ENCODE assay signal across 16 cellular contexts in genomic region chr7:30865077-30865476, GRCh38. TPM values are rescaled to one million over a fixed set of nuclear protein-coding genes. Genes with fewer than 3 reads are reported as not detected.
DNase-seq lines count a peak whose midpoint lies in the region; ATAC-seq and TF ChIP-seq lines count a peak whose summit lies in the region.
"Had no signal": no experiment of that assay in that cellular context is flagged by ENCODE, and none has a peak within 500 bp of the region (broad histone marks: within the 10 kb centered on the region; RNA-seq: fewer than 3 reads in every experiment).

No MANE protein-coding gene starts in this region.

- no peaks in the 10 kb centered on the region for H4K20me1 ChIP-seq in PC-3 (ENCODE audit: low read length)

- no peak overlapping the region for H3K4me3 Mint-ChIP-seq in activated CD4-positive, alpha-beta T cell treated with anti-CD3 and anti-CD28 coated beads, Interleukin-2, amount 10 ng/mL, durations not matched to agents 7 days and 5 days
- H3K4me3 Mint-ChIP-seq: CD4-positive, CD25-positive, alpha-beta regulatory T cell; H9; IgD-negative memory B cell had no signal

- no peak overlapping the region for H2AFZ ChIP-seq in PC-3 (ENCODE audit: low read length)

- H3K27me3 Mint-ChIP-seq in activated CD4-positive, alpha-beta T cell treated with anti-CD3 and anti-CD28 coated beads, Interleukin-2, amount 10 ng/mL, durations not matched to agents 7 days and 5 days: no peaks in the 10 kb centered on the region
- H3K27me3 Mint-ChIP-seq: CD4-positive, CD25-positive, alpha-beta regulatory T cell; IgD-negative memory B cell had no signal

- peak overlapping the region; percentile 59 to 71 for H3K27ac ChIP-seq in thoracic aorta
- H3K27ac ChIP-seq in PC-3 (ENCODE audit: low read length): no peak overlapping the region
- H3K27ac ChIP-seq: 22Rv1 had no signal

- H3K27me3 ChIP-seq in thoracic aorta (replicated peaks; ENCODE audit: insufficient read depth): no peaks in the 10 kb centered on the region
- no peaks in the 10 kb centered on the region for H3K27me3 ChIP-seq in PC-3 (ENCODE audit: low read length)

- no peak overlapping the region for H3K4me3 ChIP-seq in mucosa of descending colon
- no peak overlapping the region for H3K4me3 ChIP-seq in thoracic aorta
- no peak overlapping the region for H3K4me3 ChIP-seq in PC-3 (ENCODE audit: low read length)
- H3K4me3 ChIP-seq: GM12878 had no signal

- no peaks in the 10 kb centered on the region for H3F3A ChIP-seq in PC-3 (ENCODE audit: low read length, unreplicated experiment)

- H3K36me3 ChIP-seq in mucosa of descending colon (ENCODE audit: low read depth) (no peaks in the 10 kb centered on the region), thoracic aorta (no peaks in the 10 kb centered on the region), PC-3 (ENCODE audit: low read depth, low read length) (no peaks in the 10 kb centered on the region)

- H3K79me2 ChIP-seq in PC-3 (ENCODE audit: low read length): no peaks in the 10 kb centered on the region

- intact Hi-C loops in mucosa of descending colon (cut with DNase I, micrococcal nuclease): no loop called here
- intact Hi-C loops in PC-3 (cut with micrococcal nuclease): no loop called here

- no peaks in the 10 kb centered on the region for H3K36me3 Mint-ChIP-seq in activated CD4-positive, alpha-beta T cell treated with anti-CD3 and anti-CD28 coated beads, Interleukin-2, amount 10 ng/mL, durations not matched to agents 7 days and 5 days (ENCODE audit: low read depth)
- H3K36me3 Mint-ChIP-seq: CD4-positive, CD25-positive, alpha-beta regulatory T cell had no signal

- BruUV-seq in PC-3 (replicated peaks; lab: Mats Ljungman, UMichigan): no TSS peak

- H3K4me1 ChIP-seq in mucosa of descending colon (ENCODE audit: low read depth) (no peaks in the 10 kb centered on the region), thoracic aorta (ENCODE audit: control insufficient read depth in 1 of 2, low read depth in 2 of 2) (peaks cover 12 to 56% of the 10 kb centered on the region in 2 donors), PC-3 (ENCODE audit: insufficient read depth, low read length) (no peaks in the 10 kb centered on the region)

- no peaks in the 10 kb centered on the region for H3K9me2 ChIP-seq in PC-3 (replicated peaks; ENCODE audit: low read length)

- H3K9me3 Mint-ChIP-seq in activated CD4-positive, alpha-beta T cell treated with anti-CD3 and anti-CD28 coated beads, Interleukin-2, amount 10 ng/mL, durations not matched to agents 7 days and 5 days: no peaks in the 10 kb centered on the region
- H3K9me3 Mint-ChIP-seq: CD4-positive, CD25-positive, alpha-beta regulatory T cell; H9; IgD-negative memory B cell had no signal

- POLR2A ChIA-PET in activated CD4-positive, alpha-beta T cell treated with anti-CD3 and anti-CD28 coated beads, Interleukin-2, amount 10 ng/mL, durations not matched to agents 7 days and 5 days (lab: Charles Lee): no interaction called here
- POLR2A ChIA-PET in PC-3 (lab: Charles Lee; ENCODE audit: unreplicated experiment): no interaction called here

- ATAC-seq in mucosa of descending colon (peak; percentile 52), thoracic aorta (ENCODE audit: insufficient number of reproducible peaks, low FRiP score, low read depth) (no peak), PC-3 (no peak)
- ATAC-seq: GM12878 had no signal

- H3K4me2 ChIP-seq in PC-3 (ENCODE audit: low read length): no peak overlapping the region

- no peaks in the 10 kb centered on the region for H3K4me1 Mint-ChIP-seq in activated CD4-positive, alpha-beta T cell treated with anti-CD3 and anti-CD28 coated beads, Interleukin-2, amount 10 ng/mL, durations not matched to agents 7 days and 5 days
- H3K4me1 Mint-ChIP-seq: CD4-positive, CD25-positive, alpha-beta regulatory T cell; H9 had no signal

- CTCF ChIA-PET in activated CD4-positive, alpha-beta T cell treated with anti-CD3 and anti-CD28 coated beads, Interleukin-2, amount 10 ng/mL, durations not matched to agents 7 days and 5 days (lab: Charles Lee): no interaction called here
- CTCF ChIA-PET in PC-3 (lab: Charles Lee): no interaction called here

- no peak overlapping the region for H3K9ac ChIP-seq in PC-3 (ENCODE audit: low read length)

- H3K27ac Mint-ChIP-seq in activated CD4-positive, alpha-beta T cell treated with anti-CD3 and anti-CD28 coated beads, Interleukin-2, amount 10 ng/mL, durations not matched to agents 7 days and 5 days: peak overlapping the region; percentile 47
- H3K27ac Mint-ChIP-seq: CD4-positive, CD25-positive, alpha-beta regulatory T cell; IgD-negative memory B cell had no signal

- H3K9me3 ChIP-seq in mucosa of descending colon (no peaks in the 10 kb centered on the region), thoracic aorta (no peaks in the 10 kb centered on the region), PC-3 (ENCODE audit: low read length) (no peaks in the 10 kb centered on the region)

- DNase-seq in activated CD4-positive, alpha-beta T cell treated with anti-CD3 and anti-CD28 coated beads, Interleukin-2, amount 10 ng/mL, durations not matched to agents 7 days and 5 days: no peak
- DNase-seq in activated CD4-positive, alpha-beta T cell treated with anti-CD3 and anti-CD28 coated beads for 48 hours: no peak
- DNase-seq in mucosa of descending colon (peak in 1 of 3 donors; percentile 10), thoracic aorta (ENCODE audit: low spot score) (no peak), DMS79 treated with DMSO at 0.1 percent for 48 hours (lab: John Stamatoyannopoulos, UW) (no peak), NCI-H345 (lab: John Stamatoyannopoulos, UW) (no peak), PC-3 (no peak)
- DNase-seq: Calu3; CD4-positive, CD25-positive, alpha-beta regulatory T cell; DMS 273 treated with DMSO at 0.1 percent for 48 hours; GOT3; H9 had no signal

- TF ChIP-seq CTCF in mucosa of descending colon (IDR thresholded peaks at IDR 0.05) (no peak), thoracic aorta (IDR thresholded peaks at IDR 0.05) (no peak), PC-3 (conservative IDR thresholded peaks at IDR 0.05; ENCODE audit: low read depth, low read length) (no peak)

RNA-seq across cellular contexts. Expression of gene AQP1, which starts 46.6 kb away (rescaled TPM):
- under 1 TPM; 0.12 to 0.21 TPM for total RNA-seq in activated CD4-positive, alpha-beta T cell treated with anti-CD3 and anti-CD28 coated beads, Interleukin-2, amount 10 ng/mL, durations not matched to agents 7 days and 5 days
- total RNA-seq in mucosa of descending colon (10 to 100 TPM; 43.0 to 89.6 (median 48.1) TPM), thoracic aorta (1,000 to 10,000 TPM; 1,262 to 1,768 TPM), PC-3 (2014; rRNA removed) (0.81 and 1.2 TPM in 2 replicates)
- total RNA-seq: G401 had no signal

Comparison
In these comparisons a context has a peak if more than half of its experiments do, and no peak if none do; other contexts are left out.
1. RNA of gene AQP1, which starts 46.6 kb away (total RNA-seq): 1,262 to 1,768 TPM in thoracic aorta and 43.0 to 89.6 TPM in mucosa of descending colon; 0.81 to 1.2 TPM in PC-3 and 0.12 to 0.21 TPM in activated CD4-positive, alpha-beta T cell treated with anti-CD3 and anti-CD28 coated beads, Interleukin-2, amount 10 ng/mL, durations not matched to agents 7 days and 5 days; every median in the first group is over 10 times any median in the second.